Comparison of ENCODE assay signal across 1 cellular context in genomic region chr20:37901667-37902503, GRCh38.
TF ChIP-seq lines count a peak whose summit lies in the region.

No MANE protein-coding gene starts in this region.

TF ChIP-seq in WTC11, 78 proteins besides CTCF, POLR2A, EP300 and RAD21 (continued from another document):
- no peak; the same call in 1 of the 2 replicates for TF ChIP-seq USF1 (CRISPR knock-in tag; IDR thresholded peaks at IDR 0.05)
- no peak for TF ChIP-seq TP53 (CRISPR knock-in tag; IDR thresholded peaks at IDR 0.05)
- TF ChIP-seq ZNF219 (CRISPR knock-in tag; IDR thresholded peaks at IDR 0.05; ENCODE audit: borderline replicate concordance), result no peak
- no peak for TF ChIP-seq KAT7 (CRISPR knock-in tag; IDR thresholded peaks at IDR 0.05; ENCODE audit: borderline replicate concordance)
- TF ChIP-seq PRDM15 (CRISPR knock-in tag; IDR thresholded peaks at IDR 0.05), result no peak
- TF ChIP-seq HMGA2 (CRISPR knock-in tag; IDR thresholded peaks at IDR 0.05), result no peak
- no peak for TF ChIP-seq CREB1 (CRISPR knock-in tag; IDR thresholded peaks at IDR 0.05)
- no peak for TF ChIP-seq GABPB1 (CRISPR knock-in tag; IDR thresholded peaks at IDR 0.05)
- no peak for TF ChIP-seq HMGXB4 (CRISPR knock-in tag; IDR thresholded peaks at IDR 0.05)
- no peak for TF ChIP-seq ZMAT4 (CRISPR knock-in tag; IDR thresholded peaks at IDR 0.05)
- TF ChIP-seq SOX15 (CRISPR knock-in tag; IDR thresholded peaks at IDR 0.05), result no peak
- no peak for TF ChIP-seq ATF3 (CRISPR knock-in tag; conservative IDR thresholded peaks at IDR 0.05)
- TF ChIP-seq ESRRA (CRISPR knock-in tag; IDR thresholded peaks at IDR 0.05; ENCODE audit: borderline replicate concordance), result no peak; the same call in 1 of the 2 replicates
- TF ChIP-seq ZNF396 (CRISPR knock-in tag; IDR thresholded peaks at IDR 0.05; ENCODE audit: borderline replicate concordance), result no peak; the same call in 1 of the 2 replicates
- 0 out of 2 replicates have a peak, but pooled peaks have one; percentile 1 for TF ChIP-seq ZNF281 (CRISPR knock-in tag; IDR thresholded peaks at IDR 0.05)
- TF ChIP-seq ZBTB43 (CRISPR knock-in tag; IDR thresholded peaks at IDR 0.05), result peak; percentile 91
- TF ChIP-seq GRHL2 (CRISPR knock-in tag; IDR thresholded peaks at IDR 0.05; ENCODE audit: insufficient replicate concordance, severe bottlenecking), result no peak
- no peak for TF ChIP-seq E2F5 (CRISPR knock-in tag; IDR thresholded peaks at IDR 0.05)
- TF ChIP-seq FOXJ3 (CRISPR knock-in tag; IDR thresholded peaks at IDR 0.05; ENCODE audit: borderline replicate concordance), result no peak
- no peak for TF ChIP-seq TCF7 (CRISPR knock-in tag; IDR thresholded peaks at IDR 0.05; ENCODE audit: low read depth)
- TF ChIP-seq FOXP1 (CRISPR knock-in tag; IDR thresholded peaks at IDR 0.05; ENCODE audit: borderline replicate concordance), result no peak; the same call in 1 of the 2 replicates
- TF ChIP-seq ZNF416 (CRISPR knock-in tag; IDR thresholded peaks at IDR 0.05), result 0 out of 2 replicates have a peak, but pooled peaks have one; percentile 10
